In the genomic region with DNA sequence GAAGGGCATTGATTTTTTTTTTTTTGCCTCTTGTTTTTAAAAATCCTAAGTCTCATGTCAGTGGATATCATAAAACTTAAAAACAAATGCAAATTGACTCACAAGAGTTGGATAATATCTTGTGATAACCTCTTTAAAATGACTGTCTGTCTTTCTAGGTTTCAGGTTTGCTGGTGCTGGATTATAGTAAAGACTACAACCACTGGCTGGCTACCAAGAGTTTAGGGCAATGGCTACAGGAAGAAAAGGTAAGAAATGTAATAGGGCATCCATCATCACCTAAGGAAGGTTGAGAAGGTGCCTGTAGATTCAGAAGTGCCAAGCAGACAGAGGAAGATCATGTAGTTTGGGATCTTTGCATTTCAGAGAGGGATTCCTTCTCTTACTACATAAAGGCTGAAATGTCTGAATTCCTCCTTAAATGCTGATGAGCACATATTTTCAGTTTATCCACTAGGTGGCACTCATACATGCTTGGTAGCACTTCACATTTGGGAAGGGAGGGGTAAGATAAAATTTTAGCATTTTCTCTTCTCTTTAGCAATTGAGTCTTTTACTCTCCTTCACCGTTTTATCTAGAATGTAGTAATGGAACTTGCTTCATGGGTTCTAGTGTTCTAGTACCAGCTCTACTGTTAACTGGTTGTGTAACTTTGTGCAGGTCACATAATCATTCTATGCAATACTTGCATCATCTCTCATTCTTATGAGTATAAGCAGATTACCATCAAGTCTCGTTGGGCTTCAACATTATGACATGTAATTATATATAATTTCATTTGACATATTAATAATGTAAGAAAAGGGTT, we compare ENCODE assay signal across 7 cellular contexts. TPM values are rescaled to one million over a fixed set of nuclear protein-coding genes. Genes with fewer than 3 reads are reported as not detected.
DNase-seq lines count a peak whose midpoint lies in the region; ATAC-seq and TF ChIP-seq lines count a peak whose summit lies in the region.

No MANE protein-coding gene starts in this region.

- H3K27ac ChIP-seq in mammary epithelial cell (ENCODE audit: insufficient read depth, low read depth, low read length), result no peak overlapping the region
- H3K27ac ChIP-seq in lung (ENCODE audit: low read depth in 1 of 2, low read length in 1 of 2), result no peak overlapping the region

- BruUV-seq in mammary epithelial cell (replicated peaks; lab: Mats Ljungman, UMichigan), result no TSS peak

- WGBS in mammary epithelial cell (ENCODE audit: low coverage, missing lambda C conversion rate), result 36% methylated on average over 2 of the region's 2 CpGs
- WGBS in lung, 2 donors, result 29 to 34% methylated on average over 2 of the region's 2 CpGs

- no peaks in the 10 kb centered on the region for H3K36me3 ChIP-seq in mammary epithelial cell (ENCODE audit: insufficient read depth, low read length)
- H3K36me3 ChIP-seq in lung (ENCODE audit: control insufficient read depth in 2 of 2, insufficient read depth in 2 of 2, low read length in 2 of 2), result no peaks in the 10 kb centered on the region

- intact Hi-C loops in mammary epithelial cell (cut with micrococcal nuclease), result loop anchor here (1.0 kb wide), 1 partner anchor 132 kb away; no protein-coding TSS in a partner anchor

- no peaks in the 10 kb centered on the region for H3K27me3 ChIP-seq in mammary epithelial cell (ENCODE audit: insufficient read depth, low read length)
- no peaks in the 10 kb centered on the region for H3K27me3 ChIP-seq in lung (ENCODE audit: control insufficient read depth, insufficient read depth)

- dilution Hi-C loops in mammary epithelial cell (cut with HindIII; ENCODE audit: low sequenced_read_pairs), result no loop called here

- DNase-seq in ELR (ENCODE audit: low read depth) (peak; percentile 73), NCI-H524 treated with DMSO at 0.1 percent for 48 hours (lab: John Stamatoyannopoulos, UW) (peak; percentile 5), mammary epithelial cell (peak; percentile 25), lung (ENCODE audit: low spot score) (no peak)
- DNase-seq in stimulated activated CD4-positive, alpha-beta T cell treated with anti-CD3 and anti-CD28 coated beads, Interleukin-4, amount 100 ng/mL, for 1 hour, result no peak

- in situ Hi-C loops in mammary epithelial cell (cut with MboI; ENCODE audit: low sequenced_read_pairs in 2 of 2), result no loop called here

- H2AFZ ChIP-seq in mammary epithelial cell (ENCODE audit: low read depth, low read length), result peak overlapping the region; percentile 73

- H3K79me2 ChIP-seq in mammary epithelial cell (ENCODE audit: insufficient read depth, low read length), result no peaks in the 10 kb centered on the region

- peak; percentile 70 to 84 for TF ChIP-seq CTCF in mammary epithelial cell (conservative IDR thresholded peaks at IDR 0.05 in 1 of 2, IDR thresholded peaks at IDR 0.05 in 1 of 2; ENCODE audit: extremely low read depth in 1 of 2, insufficient read depth in 1 of 2, low read depth in 1 of 2, low read length in 2 of 2)
- TF ChIP-seq CTCF in lung (IDR thresholded peaks at IDR 0.05; ENCODE audit: control extremely low read depth, extremely low read depth), result peak; percentile 18

- no peak overlapping the region for H3K9ac ChIP-seq in mammary epithelial cell (ENCODE audit: insufficient read depth, low read length)

- H4K20me1 ChIP-seq in mammary epithelial cell (ENCODE audit: insufficient read depth, low read length), result no peaks in the 10 kb centered on the region

- H3K4me3 ChIP-seq in mammary epithelial cell (replicated peaks in 1 of 3; ENCODE audit: insufficient read depth in 1 of 3, low read depth in 2 of 3, low read length in 3 of 3), result no peak overlapping the region
- H3K4me3 ChIP-seq in lung, result no peak overlapping the region

- no peaks in the 10 kb centered on the region for H3K9me3 ChIP-seq in mammary epithelial cell (replicated peaks; ENCODE audit: insufficient read depth, low read length)
- no peaks in the 10 kb centered on the region for H3K9me3 ChIP-seq in lung (ENCODE audit: control insufficient read depth in 2 of 2, insufficient read depth in 1 of 2, low read length in 1 of 2)

- CTCF ChIA-PET in mammary epithelial cell (lab: Charles Lee; ENCODE audit: low non-redundant PET), result interaction anchor here (0.6 kb wide), 1 partner anchor 937 kb away, joined by 4 read pairs; no protein-coding TSS in a partner anchor

- H3K4me2 ChIP-seq in mammary epithelial cell (ENCODE audit: insufficient read depth, low read depth, low read length), result no peak overlapping the region

- H3K4me1 ChIP-seq in mammary epithelial cell (ENCODE audit: insufficient read depth, low read length) (no peaks in the 10 kb centered on the region), lung (ENCODE audit: control insufficient read depth in 2 of 2, insufficient read depth in 2 of 2, low read length in 2 of 2) (no peaks in the 10 kb centered on the region)

- ATAC-seq in GM19395 (IDR thresholded peaks at IDR 0.05; ENCODE audit: unreplicated experiment) (peak; percentile 95), HG03175 (IDR thresholded peaks at IDR 0.05; ENCODE audit: unreplicated experiment) (peak; percentile 96), lung (ENCODE audit: insufficient read depth, low FRiP score) (peak; percentile 58)

RNA-seq across cellular contexts. Expression of a gene that starts 21.1 kb away (rescaled TPM):
- total RNA-seq in mammary epithelial cell (10 to 100 TPM; 20.3 to 27.8 TPM), lung (1 to 10 TPM; 3.1 to 5.0 TPM)
- polyA plus RNA-seq in mammary epithelial cell (14.9 TPM), lung (under 1 TPM; 0.35 to 0.57 TPM)
- 115 TPM for polyA minus RNA-seq in mammary epithelial cell

Comparison
In these comparisons a context has a peak if more than half of its experiments do, and no peak if none do; other contexts are left out.
1. DNase-seq: peak in ELR (single experiment), NCI-H524 treated with DMSO at 0.1 percent for 48 hours (single experiment) and mammary epithelial cell (single experiment); none in lung (single experiment) and stimulated activated CD4-positive, alpha-beta T cell treated with anti-CD3 and anti-CD28 coated beads, Interleukin-4, amount 100 ng/mL, for 1 hour (single experiment).
2. Peak in every context shown above with its lines, with median percentiles within 50 percentile points of each other: ATAC-seq.